ENCODE assay signal across 17 cellular contexts in genomic region chr2:128545829-128546228, GRCh38.
DNase-seq lines count a peak whose midpoint lies in the region; ATAC-seq and TF ChIP-seq lines count a peak whose summit lies in the region.
"Had no signal": no experiment of that assay in that cellular context is flagged by ENCODE, and none has a peak within 500 bp of the region (broad histone marks: within the 10 kb centered on the region; RNA-seq: fewer than 3 reads in every experiment).

No MANE protein-coding gene starts in this region.

- H3K9me3 ChIP-seq in spleen = no peaks in the 10 kb centered on the region
- H3K9me3 ChIP-seq: BLaER1, HAP-1 had no signal

- H3K4me3 Mint-ChIP-seq in activated CD8-positive, alpha-beta memory T cell treated with anti-CD3 and anti-CD28 coated beads, Interleukin-2, amount 10 ng/mL, durations not matched to agents 7 days and 5 days = no peak overlapping the region
- H3K4me3 Mint-ChIP-seq in activated T-helper 17 cell treated with anti-CD3 and anti-CD28 coated beads, Interleukin-2, amount 50 U/mL, for 72 hours = no peak overlapping the region
- H3K4me3 Mint-ChIP-seq: CD14-positive monocyte; CD4-positive, alpha-beta memory T cell; IgD-negative memory B cell had no signal

- WGBS in spleen, 5 donors = 89 to 95% (median 92%) methylated on average over 7 of the region's 7 CpGs

- CTCF ChIA-PET in activated CD8-positive, alpha-beta memory T cell treated with anti-CD3 and anti-CD28 coated beads, Interleukin-2, amount 10 ng/mL, durations not matched to agents 7 days and 5 days (lab: Charles Lee) = no interaction called here

- H3K27ac ChIP-seq in spleen = no peak overlapping the region
- H3K27ac ChIP-seq: BLaER1 had no signal

- no peaks in the 10 kb centered on the region for H3K36me3 ChIP-seq in spleen
- H3K36me3 ChIP-seq: BLaER1, HAP-1 had no signal

- H3K27me3 ChIP-seq in spleen (replicated peaks in 1 of 7) = no peaks in the 10 kb centered on the region
- H3K27me3 ChIP-seq: BLaER1 had no signal

- no peaks in the 10 kb centered on the region for H3K9me3 Mint-ChIP-seq in activated CD8-positive, alpha-beta memory T cell treated with anti-CD3 and anti-CD28 coated beads, Interleukin-2, amount 10 ng/mL, durations not matched to agents 7 days and 5 days (ENCODE audit: low read depth)
- H3K9me3 Mint-ChIP-seq in activated T-helper 17 cell treated with anti-CD3 and anti-CD28 coated beads, Interleukin-2, amount 50 U/mL, for 72 hours = no peaks in the 10 kb centered on the region
- H3K9me3 Mint-ChIP-seq: IgD-negative memory B cell had no signal

- intact Hi-C loops in spleen (cut with DNase I; ENCODE audit: low total_unique reads) = no loop called here

- no peak for TF ChIP-seq POLR2A in spleen (IDR thresholded peaks at IDR 0.05)

- no peaks in the 10 kb centered on the region for H3K27me3 Mint-ChIP-seq in activated CD8-positive, alpha-beta memory T cell treated with anti-CD3 and anti-CD28 coated beads, Interleukin-2, amount 10 ng/mL, durations not matched to agents 7 days and 5 days
- H3K27me3 Mint-ChIP-seq in activated T-helper 17 cell treated with anti-CD3 and anti-CD28 coated beads, Interleukin-2, amount 50 U/mL, for 72 hours = peaks cover 11% of the 10 kb centered on the region

- no peak overlapping the region for H3K4me3 ChIP-seq in spleen
- H3K4me3 ChIP-seq: BLaER1, HAP-1 had no signal

- no peaks in the 10 kb centered on the region for H3K4me1 Mint-ChIP-seq in activated CD8-positive, alpha-beta memory T cell treated with anti-CD3 and anti-CD28 coated beads, Interleukin-2, amount 10 ng/mL, durations not matched to agents 7 days and 5 days
- no peaks in the 10 kb centered on the region for H3K4me1 Mint-ChIP-seq in activated T-helper 17 cell treated with anti-CD3 and anti-CD28 coated beads, Interleukin-2, amount 50 U/mL, for 72 hours
- H3K4me1 Mint-ChIP-seq: CD4-positive, alpha-beta memory T cell; IgD-negative memory B cell had no signal

- TF ChIP-seq CTCF in spleen (IDR thresholded peaks at IDR 0.05 in 8 of 11, conservative IDR thresholded peaks at IDR 0.05 in 3 of 11) = no peak

- peak; percentile 11 for DNase-seq in activated CD8-positive, alpha-beta memory T cell treated with anti-CD3 and anti-CD28 coated beads, Interleukin-2, amount 10 ng/mL, durations not matched to agents 7 days and 5 days
- no peak for DNase-seq in activated CD8-positive, alpha-beta memory T cell treated with anti-CD3 and anti-CD28 coated beads, Interleukin-2, amount 50 U/mL, for 48 hours
- DNase-seq in left lobe of liver (ENCODE audit: low spot score) (peak; percentile 5), spleen (peak; percentile 38)
- no peak for DNase-seq in stimulated activated CD4-positive, alpha-beta T cell treated with anti-CD3 and anti-CD28 coated beads, Interleukin-2, amount 100 ng/mL, for 24 hours
- DNase-seq: 8988T; CD4-positive, alpha-beta memory T cell; DMS53; DND-41; EL had no signal

- no peaks in the 10 kb centered on the region for H3K36me3 Mint-ChIP-seq in activated CD8-positive, alpha-beta memory T cell treated with anti-CD3 and anti-CD28 coated beads, Interleukin-2, amount 10 ng/mL, durations not matched to agents 7 days and 5 days
- no peaks in the 10 kb centered on the region for H3K36me3 Mint-ChIP-seq in activated T-helper 17 cell treated with anti-CD3 and anti-CD28 coated beads, Interleukin-2, amount 50 U/mL, for 72 hours (ENCODE audit: low read depth)
- H3K36me3 Mint-ChIP-seq: CD14-positive monocyte; CD4-positive, alpha-beta memory T cell; IgD-negative memory B cell had no signal

- H3K27ac Mint-ChIP-seq in activated CD8-positive, alpha-beta memory T cell treated with anti-CD3 and anti-CD28 coated beads, Interleukin-2, amount 10 ng/mL, durations not matched to agents 7 days and 5 days = no peak overlapping the region
- H3K27ac Mint-ChIP-seq in activated T-helper 17 cell treated with anti-CD3 and anti-CD28 coated beads, Interleukin-2, amount 50 U/mL, for 72 hours = no peak overlapping the region
- H3K27ac Mint-ChIP-seq: CD4-positive, alpha-beta memory T cell; IgD-negative memory B cell had no signal

- peaks cover 0 to 17% (median 6%) of the 10 kb centered on the region in 6 donors for H3K4me1 ChIP-seq in spleen
- H3K4me1 ChIP-seq: BLaER1, HAP-1 had no signal

- no peak for ATAC-seq in activated CD8-positive, alpha-beta memory T cell treated with anti-CD3 and anti-CD28 coated beads, Interleukin-2, amount 10 ng/mL, durations not matched to agents 7 days and 5 days
- ATAC-seq in left lobe of liver (no peak), GM21515 (IDR thresholded peaks at IDR 0.05; ENCODE audit: unreplicated experiment) (no peak)
- no peak for ATAC-seq in activated T-helper 17 cell treated with anti-CD3 and anti-CD28 coated beads, Interleukin-2, amount 50 U/mL, for 72 hours (replicated peaks)
- ATAC-seq: HepG2 had no signal

Comparison
In these comparisons a context has a peak if more than half of its experiments do, and no peak if none do; other contexts are left out.
1. DNase-seq: peak in activated CD8-positive, alpha-beta memory T cell treated with anti-CD3 and anti-CD28 coated beads, Interleukin-2, amount 10 ng/mL, durations not matched to agents 7 days and 5 days (single experiment), left lobe of liver (single experiment) and spleen (single experiment); none in activated CD8-positive, alpha-beta memory T cell treated with anti-CD3 and anti-CD28 coated beads, Interleukin-2, amount 50 U/mL, for 48 hours (single experiment) and stimulated activated CD4-positive, alpha-beta T cell treated with anti-CD3 and anti-CD28 coated beads, Interleukin-2, amount 100 ng/mL, for 24 hours (0 of 2).